Comparison of ENCODE assay signal across 1 cellular context in the genomic region with DNA sequence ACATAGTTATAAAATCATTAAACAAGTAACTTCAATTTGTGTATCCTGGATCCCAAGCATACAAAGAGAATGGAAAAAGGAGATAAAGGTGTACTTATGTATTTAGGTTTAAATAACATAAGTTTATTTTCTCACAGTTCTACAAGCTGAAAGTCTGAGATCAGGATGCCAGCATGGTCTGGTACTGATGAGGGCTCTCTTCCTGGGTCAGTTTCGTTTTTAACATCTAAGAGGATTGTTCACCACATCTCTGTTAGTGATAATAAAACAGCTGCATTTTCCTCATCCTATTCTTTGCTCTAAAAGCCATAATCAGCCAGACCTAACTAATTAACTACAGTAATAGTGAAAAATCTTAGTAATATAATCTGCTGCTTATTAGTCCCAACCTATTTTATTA.
TF ChIP-seq lines count a peak whose summit lies in the region.

No MANE protein-coding gene starts in this region.

TF ChIP-seq in endothelial cell of umbilical vein, 7 proteins besides CTCF, POLR2A, EP300 and RAD21:
- TF ChIP-seq POLR2AphosphoS5 (IDR thresholded peaks at IDR 0.05; ENCODE audit: insufficient read depth, low read depth, low read length) (no peak), MYC (IDR thresholded peaks at IDR 0.05; ENCODE audit: low read depth, low read length) (no peak), EZH2 (IDR thresholded peaks at IDR 0.05; ENCODE audit: borderline replicate concordance, low read depth, low read length, severe bottlenecking) (no peak), GATA2 (IDR thresholded peaks at IDR 0.05; ENCODE audit: insufficient read depth, insufficient read length, low read depth, low read length) (no peak), JUN (IDR thresholded peaks at IDR 0.05; ENCODE audit: borderline replicate concordance, insufficient read depth, insufficient read length, low read depth) (no peak), FOS (IDR thresholded peaks at IDR 0.05; ENCODE audit: borderline replicate concordance, insufficient read depth, low read length) (no peak)
- TF ChIP-seq, protein P1, sequence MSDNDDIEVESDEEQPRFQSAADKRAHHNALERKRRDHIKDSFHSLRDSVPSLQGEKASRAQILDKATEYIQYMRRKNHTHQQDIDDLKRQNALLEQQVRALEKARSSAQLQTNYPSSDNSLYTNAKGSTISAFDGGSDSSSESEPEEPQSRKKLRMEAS (IDR thresholded peaks at IDR 0.05; ENCODE audit: insufficient read depth, insufficient read length) = no peak
